Comparison of ENCODE assay signal across 29 cellular contexts in genomic region chr3:106018929-106019328, GRCh38.
"Had no signal": no experiment of that assay in that cellular context is flagged by ENCODE, and none has a peak within 500 bp of the region (broad histone marks: within the 10 kb centered on the region; RNA-seq: fewer than 3 reads in every experiment).

No MANE protein-coding gene starts in this region.

- DNase-seq: colonic mucosa; cortex of kidney; dermis blood vessel endothelial cell; dorsolateral prefrontal cortex; effector CD4-positive, alpha-beta T cell; effector CD8-positive, alpha-beta T cell; effector memory CD4-positive, alpha-beta T cell; effector memory CD8-positive, alpha-beta T cell; endodermal cell; erythroblast; esophagus squamous epithelium; foreskin fibroblast; foreskin keratinocyte; foreskin melanocyte; gastrocnemius medialis; glutamatergic neuron; head of caudate nucleus; heart left ventricle; heart right ventricle had no signal

- ATAC-seq: effector memory CD8-positive, alpha-beta T cell; esophagus mucosa; foreskin keratinocyte; gastrocnemius medialis; gastroesophageal sphincter; heart left ventricle; heart right ventricle had no signal

- H3K4me3 ChIP-seq: colonic mucosa, coronary artery, dorsolateral prefrontal cortex, esophagus muscularis mucosa, esophagus squamous epithelium, gastrocnemius medialis, gastroesophageal sphincter, heart left ventricle, heart right ventricle had no signal

- H3K9me3 Mint-ChIP-seq: effector memory CD8-positive, alpha-beta T cell had no signal

- H3K4me1 ChIP-seq: colonic mucosa, esophagus muscularis mucosa, gastrocnemius medialis, gastroesophageal sphincter had no signal

- H3K27me3 ChIP-seq: colonic mucosa, dorsolateral prefrontal cortex, esophagus muscularis mucosa, esophagus squamous epithelium, foreskin keratinocyte, gastrocnemius medialis, gastroesophageal sphincter, heart left ventricle, heart right ventricle had no signal

- H3K4me3 Mint-ChIP-seq: dendritic cell treated with granulocyte-macrophage colony-stimulating factor and Interleukin-4, amounts not matched to agents 40 ng/mL and 50 ng/mL, for 4 days; effector memory CD8-positive, alpha-beta T cell; endodermal cell had no signal

- H3K27ac ChIP-seq: colonic mucosa, coronary artery, dorsolateral prefrontal cortex, epithelial cell of prostate, esophagus muscularis mucosa, esophagus squamous epithelium, foreskin keratinocyte, gastrocnemius medialis, gastroesophageal sphincter, heart left ventricle, heart right ventricle had no signal

- H3K36me3 ChIP-seq: colonic mucosa, esophagus muscularis mucosa, esophagus squamous epithelium, gastrocnemius medialis, gastroesophageal sphincter, heart left ventricle, heart right ventricle had no signal

- H3K9me3 ChIP-seq: colonic mucosa, esophagus muscularis mucosa, esophagus squamous epithelium, gastrocnemius medialis, gastroesophageal sphincter, heart left ventricle had no signal

- H3K27me3 Mint-ChIP-seq: dendritic cell treated with granulocyte-macrophage colony-stimulating factor and Interleukin-4, amounts not matched to agents 40 ng/mL and 50 ng/mL, for 4 days; effector memory CD8-positive, alpha-beta T cell had no signal

- H3K27ac Mint-ChIP-seq: dendritic cell treated with granulocyte-macrophage colony-stimulating factor and Interleukin-4, amounts not matched to agents 40 ng/mL and 50 ng/mL, for 4 days; effector memory CD8-positive, alpha-beta T cell; endodermal cell had no signal

- FAIRE-seq: colon, endometrium, endothelial cell of umbilical vein, frontal cortex had no signal
